Comparison of ENCODE assay signal across 1 cellular context in genomic region chr1:202553560-202554038, GRCh38.
TF ChIP-seq lines count a peak whose summit lies in the region.

No MANE protein-coding gene starts in this region.

TF ChIP-seq in K562, 482 proteins besides CTCF, POLR2A, EP300 and RAD21 (continued from another document and continues in another):
- TF ChIP-seq NKRF (IDR thresholded peaks at IDR 0.05; ENCODE audit: borderline replicate concordance) (no peak; the same call in 1 of the 2 replicates), HEY1 (CRISPR knock-in tag; IDR thresholded peaks at IDR 0.05; ENCODE audit: borderline replicate concordance) (no peak), FUS (optimal IDR thresholded peaks at IDR 0.05; ENCODE audit: low read depth, low read length) (no peak), ZNF57 (CRISPR knock-in tag; IDR thresholded peaks at IDR 0.05) (no peak), TCF7 (IDR thresholded peaks at IDR 0.05; ENCODE audit: borderline replicate concordance) (no peak), SRSF9 (IDR thresholded peaks at IDR 0.05; ENCODE audit: borderline replicate concordance, low read depth, low read length) (no peak), ZBTB43 (CRISPR knock-in tag; IDR thresholded peaks at IDR 0.05) (no peak), ELK1 (CRISPR knock-in tag; IDR thresholded peaks at IDR 0.05) (no peak), CHAMP1 (IDR thresholded peaks at IDR 0.05) (peak; percentile 82), CGGBP1 (CRISPR knock-in tag; IDR thresholded peaks at IDR 0.05) (0 out of 2 replicates have a peak, but pooled peaks have one; percentile 45), TARDBP (IDR thresholded peaks at IDR 0.05) (peak; percentile 34; the same call in 1 of the 2 replicates), MYBL2 (IDR thresholded peaks at IDR 0.05; ENCODE audit: low read depth) (no peak), MYBL2 (CRISPR knock-in tag; IDR thresholded peaks at IDR 0.05; ENCODE audit: borderline replicate concordance) (no peak), NCOA2 (IDR thresholded peaks at IDR 0.05; ENCODE audit: partially characterized antibody in 2 of 2) (peak in 1 of 2 experiments; percentile 92), ZNF280B (CRISPR knock-in tag; IDR thresholded peaks at IDR 0.05) (no peak), KLF10 (CRISPR knock-in tag; IDR thresholded peaks at IDR 0.05) (no peak), HDAC1 (IDR thresholded peaks at IDR 0.05) (peak in 1 of 2 experiments; percentile 98; a peak in 2 of 4 replicates), MCM5 (IDR thresholded peaks at IDR 0.05; ENCODE audit: low read depth) (no peak), PRDM10 (IDR thresholded peaks at IDR 0.05; ENCODE audit: partially characterized antibody) (no peak), MTA3 (IDR thresholded peaks at IDR 0.05; ENCODE audit: borderline replicate concordance) (peak; percentile 81; the same call in 1 of the 2 replicates), EHMT2 (IDR thresholded peaks at IDR 0.05) (no peak; the same call in 1 of the 2 replicates), ZBED1 (IDR thresholded peaks at IDR 0.05) (no peak), TRIM24 (IDR thresholded peaks at IDR 0.05) (peak; percentile 87 to 92), TBL1XR1 (IDR thresholded peaks at IDR 0.05; ENCODE audit: low read length in 2 of 2) (peak in 1 of 2 experiments; percentile 85; a peak in 2 of 4 replicates), ATF3 (IDR thresholded peaks at IDR 0.05) (peak; percentile 88), ATF3 (CRISPR knock-in tag; conservative IDR thresholded peaks at IDR 0.05) (no peak), HNRNPUL1 (IDR thresholded peaks at IDR 0.05; ENCODE audit: low read length) (no peak), KDM5B (IDR thresholded peaks at IDR 0.05; ENCODE audit: insufficient replicate concordance, low read depth, low read length) (no peak), LARP7 (IDR thresholded peaks at IDR 0.05) (no peak), NR2F6 (CRISPR knock-in tag; IDR thresholded peaks at IDR 0.05) (no peak), EP400 (IDR thresholded peaks at IDR 0.05) (peak; percentile 71), ZNF512 (tag; IDR thresholded peaks at IDR 0.05) (no peak), NFRKB (IDR thresholded peaks at IDR 0.05; ENCODE audit: low read depth) (no peak), HDGF (IDR thresholded peaks at IDR 0.05) (no peak), MTF1 (CRISPR knock-in tag; IDR thresholded peaks at IDR 0.05; ENCODE audit: borderline replicate concordance) (no peak), SMARCE1 (IDR thresholded peaks at IDR 0.05) (peak; percentile 98), FOXA3 (CRISPR knock-in tag; conservative IDR thresholded peaks at IDR 0.05 in 1 of 2, IDR thresholded peaks at IDR 0.05 in 1 of 2) (peak in 1 of 2 experiments; percentile 79; a peak in 2 of 4 replicates), MYNN (IDR thresholded peaks at IDR 0.05) (peak; percentile 70), MYNN (CRISPR knock-in tag; IDR thresholded peaks at IDR 0.05) (no peak), USF2 (CRISPR knock-in tag; IDR thresholded peaks at IDR 0.05) (no peak), ZFP36 (IDR thresholded peaks at IDR 0.05; ENCODE audit: low read depth, low read length, partially characterized antibody) (no peak), ATF4 (CRISPR knock-in tag; IDR thresholded peaks at IDR 0.05) (peak; percentile 14; the same call in 1 of the 2 replicates), SFPQ (IDR thresholded peaks at IDR 0.05; ENCODE audit: low read depth, low read length) (no peak), RUNX1 (IDR thresholded peaks at IDR 0.05; ENCODE audit: low read depth) (no peak)
